In the genomic region with DNA sequence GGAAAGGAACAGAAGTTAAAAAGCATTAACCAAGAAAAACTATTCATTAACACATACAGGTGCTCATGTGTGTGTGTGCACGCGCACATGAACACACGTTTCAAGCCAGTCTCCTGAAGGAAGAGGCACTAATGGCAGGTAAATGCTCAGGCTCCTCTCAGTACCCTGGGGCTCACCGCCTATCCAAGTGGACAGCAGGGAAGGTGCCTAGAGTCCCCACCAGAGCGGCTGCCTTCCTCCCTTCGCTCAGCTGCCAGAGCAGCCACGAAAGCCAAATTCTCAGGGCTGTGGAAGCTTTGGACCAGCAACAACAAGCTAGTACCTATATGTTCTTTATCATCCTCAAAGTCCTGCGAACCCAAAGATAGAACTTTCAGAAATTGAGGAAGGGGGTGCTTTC, we compare ENCODE assay signal across 13 cellular contexts. TPM values are rescaled to one million over a fixed set of nuclear protein-coding genes. Genes with fewer than 3 reads are reported as not detected.
DNase-seq lines count a peak whose midpoint lies in the region; ATAC-seq and TF ChIP-seq lines count a peak whose summit lies in the region.
"Had no signal": no experiment of that assay in that cellular context is flagged by ENCODE, and none has a peak within 500 bp of the region (broad histone marks: within the 10 kb centered on the region; RNA-seq: fewer than 3 reads in every experiment).

No MANE protein-coding gene starts in this region.

- H3K27me3 ChIP-seq in dorsolateral prefrontal cortex, result no peaks in the 10 kb centered on the region
- H3K27me3 ChIP-seq: BLaER1 treated with 17β-estradiol and CSF1 and Interleukin-3, amounts not matched to agents 10 nM and 100 nM had no signal

- CTCF ChIA-PET in T-cell (lab: Charles Lee), result no interaction called here

- H3K4me3 Mint-ChIP-seq in T-cell, result no peak overlapping the region
- H3K4me3 Mint-ChIP-seq in osteocyte (ENCODE audit: unreplicated experiment), result no peak overlapping the region
- H3K4me3 Mint-ChIP-seq in stimulated activated naive B cell treated with anti-CD40 and anti-IgM and Interleukin-4, amounts not matched to agents 10 μg/mL and 1 μg/mL and 100 μg/mL, for 72 hours, result no peak overlapping the region
- H3K4me3 Mint-ChIP-seq: stimulated activated naive CD8-positive, alpha-beta T cell treated with anti-CD3 and anti-CD28 coated beads, Interleukin-15, Interleukin-2, amounts not matched to agents 100 ng/mL and 50 ng/mL, for 24 hours had no signal

- in situ Hi-C loops in G401 (cut with HindIII; ENCODE audit: low sequenced_read_pairs), result no loop called here

- peaks cover 11% of the 10 kb centered on the region for H3K36me3 Mint-ChIP-seq in T-cell
- peaks cover 22% of the 10 kb centered on the region for H3K36me3 Mint-ChIP-seq in osteocyte (ENCODE audit: unreplicated experiment)
- H3K36me3 Mint-ChIP-seq in stimulated activated naive B cell treated with anti-CD40 and anti-IgM and Interleukin-4, amounts not matched to agents 10 μg/mL and 1 μg/mL and 100 μg/mL, for 72 hours, result peaks cover 44 to 62% of the 10 kb centered on the region in 2 donors

- POLR2A ChIA-PET in T-cell (lab: Charles Lee), result no interaction called here

- DNase-seq in G401 (ENCODE audit: low spot score), result peak; percentile 55
- DNase-seq in T-cell, result peak in 1 of 34 experiments; percentile 10
- peak in 5 of 10 donors; percentile 6 to 35 (median 29) for DNase-seq in dorsolateral prefrontal cortex
- peak; percentile 66 for DNase-seq in osteocyte (ENCODE audit: extremely low spot score, unreplicated experiment)
- no peak for DNase-seq in stimulated activated naive B cell treated with anti-CD40 and anti-IgM and Interleukin-4, amounts not matched to agents 10 μg/mL and 1 μg/mL and 100 μg/mL, for 72 hours
- no peak for DNase-seq in medulla oblongata (ENCODE audit: extremely low spot score)
- DNase-seq in T1000 (lab: John Stamatoyannopoulos, UW), result no peak
- DNase-seq: foreskin fibroblast, NCI-H2029 treated with DMSO at 0.1 percent for 48 hours, small intestine had no signal

- H3K9me3 Mint-ChIP-seq in T-cell (no peaks in the 10 kb centered on the region), osteocyte (ENCODE audit: unreplicated experiment) (no peaks in the 10 kb centered on the region)
- H3K9me3 Mint-ChIP-seq in stimulated activated naive B cell treated with anti-CD40 and anti-IgM and Interleukin-4, amounts not matched to agents 10 μg/mL and 1 μg/mL and 100 μg/mL, for 72 hours, result no peaks in the 10 kb centered on the region
- H3K9me3 Mint-ChIP-seq: stimulated activated naive CD8-positive, alpha-beta T cell treated with anti-CD3 and anti-CD28 coated beads, Interleukin-15, Interleukin-2, amounts not matched to agents 100 ng/mL and 50 ng/mL, for 24 hours had no signal

- no peak overlapping the region for H3K4me3 ChIP-seq in dorsolateral prefrontal cortex
- H3K4me3 ChIP-seq: BLaER1 treated with 17β-estradiol and CSF1 and Interleukin-3, amounts not matched to agents 10 nM and 100 nM had no signal

- no peak for ATAC-seq in T-cell (replicated peaks in 1 of 4)
- ATAC-seq in stimulated activated naive B cell treated with anti-CD40 and anti-IgM and Interleukin-4, amounts not matched to agents 10 μg/mL and 1 μg/mL and 100 μg/mL, for 72 hours (replicated peaks), result no peak
- ATAC-seq: activated CD4-positive, CD25-positive, alpha-beta regulatory T cell treated with anti-CD3 and anti-CD28 coated beads, Interleukin-2, amount 50 U/mL, for 24 hours had no signal

- H3K27ac Mint-ChIP-seq in T-cell (peak overlapping the region; percentile 70 to 71), osteocyte (ENCODE audit: unreplicated experiment) (peak overlapping the region; percentile 10)
- H3K27ac Mint-ChIP-seq in stimulated activated naive B cell treated with anti-CD40 and anti-IgM and Interleukin-4, amounts not matched to agents 10 μg/mL and 1 μg/mL and 100 μg/mL, for 72 hours, result no peak overlapping the region

- H3K4me1 Mint-ChIP-seq in T-cell, result peaks cover 10 to 13% (median 11%) of the 10 kb centered on the region in 3 donors
- peaks cover 49% of the 10 kb centered on the region for H3K4me1 Mint-ChIP-seq in osteocyte (ENCODE audit: unreplicated experiment)
- H3K4me1 Mint-ChIP-seq in stimulated activated naive B cell treated with anti-CD40 and anti-IgM and Interleukin-4, amounts not matched to agents 10 μg/mL and 1 μg/mL and 100 μg/mL, for 72 hours, result no peaks in the 10 kb centered on the region

- H3K27me3 Mint-ChIP-seq in T-cell (no peaks in the 10 kb centered on the region), osteocyte (ENCODE audit: unreplicated experiment) (no peaks in the 10 kb centered on the region)
- no peaks in the 10 kb centered on the region for H3K27me3 Mint-ChIP-seq in stimulated activated naive B cell treated with anti-CD40 and anti-IgM and Interleukin-4, amounts not matched to agents 10 μg/mL and 1 μg/mL and 100 μg/mL, for 72 hours
- H3K27me3 Mint-ChIP-seq: stimulated activated naive CD8-positive, alpha-beta T cell treated with anti-CD3 and anti-CD28 coated beads, Interleukin-15, Interleukin-2, amounts not matched to agents 100 ng/mL and 50 ng/mL, for 24 hours had no signal

- TF ChIP-seq CTCF in dorsolateral prefrontal cortex (IDR thresholded peaks at IDR 0.05 in 54 of 56, conservative IDR thresholded peaks at IDR 0.05 in 2 of 56; ENCODE audit: low read depth in 1 of 56, partially characterized antibody in 56 of 56) (no peak), osteocyte (IDR thresholded peaks at IDR 0.05) (no peak)

- peak overlapping the region; percentile 73 to 96 (median 91) for H3K27ac ChIP-seq in dorsolateral prefrontal cortex
- H3K27ac ChIP-seq: BLaER1 treated with 17β-estradiol and CSF1 and Interleukin-3, amounts not matched to agents 10 nM and 100 nM had no signal

- intact Hi-C loops in dorsolateral prefrontal cortex (cut with DNase I), result no loop called here

RNA-seq across cellular contexts. Expression of gene PLCG1, which starts 42.6 kb away (rescaled TPM):
- total RNA-seq in G401 (2014; rRNA removed; shearing (Covaris generic)), result 87.0 and 117 TPM in 2 replicates
- total RNA-seq in T-cell, result 100 to 1,000 TPM; 390 to 589 (median 444) TPM
- total RNA-seq in dorsolateral prefrontal cortex, result 100 to 1,000 TPM; 110 to 346 (median 179) TPM
- total RNA-seq in osteocyte, result 173 and 179 TPM in 2 replicates

Comparison
In these comparisons a context has a peak if more than half of its experiments do, and no peak if none do; other contexts are left out.
1. DNase-seq: peak in G401 (single experiment) and osteocyte (single experiment); none in stimulated activated naive B cell treated with anti-CD40 and anti-IgM and Interleukin-4, amounts not matched to agents 10 μg/mL and 1 μg/mL and 100 μg/mL, for 72 hours (single experiment), medulla oblongata (single experiment) and T1000 (single experiment).